Comparison of ENCODE assay signal across 23 cellular contexts in genomic region chr12:99282670-99283069, GRCh38.
A peak's percentile ranks its signal among the peaks of the same experiment; 100 is the strongest.
DNase-seq lines count a peak whose midpoint lies in the region; ATAC-seq, FAIRE-seq and TF ChIP-seq lines count a peak whose summit lies in the region.
"Had no signal": no experiment of that assay in that cellular context is flagged by ENCODE, and none has a peak within 500 bp of the region (broad histone marks: within the 10 kb centered on the region; RNA-seq: fewer than 3 reads in every experiment).

No MANE protein-coding gene starts in this region.

- no peaks in the 10 kb centered on the region for H3K36me3 ChIP-seq in GM12878 (ENCODE audit: control insufficient read depth in 2 of 2, insufficient read depth in 2 of 2, low read length in 1 of 2)
- H3K36me3 ChIP-seq in neuronal stem cell (replicated peaks in 1 of 2; ENCODE audit: control insufficient read depth in 2 of 2, insufficient read depth in 2 of 2, low read length in 2 of 2) = no peaks in the 10 kb centered on the region
- no peaks in the 10 kb centered on the region for H3K36me3 ChIP-seq in upper lobe of left lung
- H3K36me3 ChIP-seq: HAP-1, Peyer's patch, SJSA1 had no signal

- intact Hi-C loops in GM12878 (cut with micrococcal nuclease; ENCODE audit: unreplicated experiment) = no loop called here

- H3K4me1 ChIP-seq in GM12878 (ENCODE audit: control insufficient read depth, insufficient read depth, low read length) = no peaks in the 10 kb centered on the region
- H3K4me1 ChIP-seq in neuronal stem cell (ENCODE audit: control insufficient read depth in 2 of 2, insufficient read depth in 1 of 2, low read depth in 1 of 2, low read length in 2 of 2) = peaks cover 11 to 21% of the 10 kb centered on the region in 2 donors
- no peaks in the 10 kb centered on the region for H3K4me1 ChIP-seq in upper lobe of left lung
- H3K4me1 ChIP-seq: A549, Peyer's patch, SJSA1 had no signal

- no peak overlapping the region for H2AK5ac ChIP-seq in neuronal stem cell (ENCODE audit: low read depth, low read length)

- RAD21 ChIA-PET in GM12878 (lab: Charles Lee; ENCODE audit: unreplicated experiment) = interaction anchor here (1.2 to 1.4 kb wide), 2 partner anchors 13 to 239 kb away, joined by 3 read pairs; no protein-coding TSS in a partner anchor

- H3K9me3 ChIP-seq in GM12878 (replicated peaks; ENCODE audit: control insufficient read depth, insufficient read depth, low read length) (no peaks in the 10 kb centered on the region), neuronal stem cell (replicated peaks in 1 of 2; ENCODE audit: control insufficient read depth in 2 of 2, insufficient read depth in 1 of 2, low read depth in 1 of 2, low read length in 2 of 2) (no peaks in the 10 kb centered on the region), upper lobe of left lung (no peaks in the 10 kb centered on the region)
- H3K9me3 ChIP-seq: A549, HAP-1, Peyer's patch, SJSA1 had no signal

- no peak overlapping the region for H3K4me3 ChIP-seq in GM12878
- H3K4me3 ChIP-seq in neuronal stem cell (ENCODE audit: low read length in 2 of 2) = no peak overlapping the region
- H3K4me3 ChIP-seq in upper lobe of left lung = no peak overlapping the region
- H3K4me3 ChIP-seq: A549, GM23338, HAP-1, K562, Peyer's patch, SJSA1 had no signal

- H3K4ac ChIP-seq in neuronal stem cell (ENCODE audit: low read length) = no peak overlapping the region

- TF ChIP-seq EP300 in GM12878 (IDR thresholded peaks at IDR 0.05; ENCODE audit: borderline replicate concordance in 1 of 2, control insufficient read depth in 1 of 2, low read depth in 2 of 2, low read length in 2 of 2) (0 out of 4 replicates have a peak, but pooled peaks of 1 of the 2 experiments have one; percentile 17), upper lobe of left lung (IDR thresholded peaks at IDR 0.05) (no peak)

- peak; percentile 64 for DNase-seq in LHCN-M2 (ENCODE audit: low read depth)
- DNase-seq in GM12878 (ENCODE audit: low read depth, low spot score) = no peak
- no peak for DNase-seq in neuronal stem cell (ENCODE audit: low spot score)
- DNase-seq in upper lobe of left lung = no peak
- no peak for DNase-seq in effector CD4-positive, alpha-beta T cell
- DNase-seq: COR-L47; DMS 273 treated with DMSO at 0.1 percent for 48 hours; DMS79 treated with DMSO at 0.1 percent for 48 hours; MM.1S; NCI-H1105; NCI-H2029 treated with DMSO at 0.1 percent for 48 hours; NCI-H69; NK-92 treated with Interleukin-12 subunit alpha and Interleukin-12 subunit beta, amount 100 ng/mL, for 24 hours; Peyer's patch had no signal

- no peak overlapping the region for H2BK12ac ChIP-seq in neuronal stem cell (ENCODE audit: low read length)

- ATAC-seq in GM18511 (IDR thresholded peaks at IDR 0.05; ENCODE audit: unreplicated experiment) = peak; percentile 49
- peak; percentile 56 for ATAC-seq in GM12878
- no peak for ATAC-seq in GM21515 (IDR thresholded peaks at IDR 0.05; ENCODE audit: unreplicated experiment)
- ATAC-seq in upper lobe of left lung (ENCODE audit: low FRiP score in 2 of 2) = no peak
- ATAC-seq: A549, GM23338, HepG2, K562 had no signal

- H3K18ac ChIP-seq in neuronal stem cell (ENCODE audit: low read length) = no peak overlapping the region

- TF ChIP-seq POLR2A in GM12878 (IDR thresholded peaks at IDR 0.05; ENCODE audit: low read depth, low read length) = no peak
- TF ChIP-seq POLR2A in upper lobe of left lung (IDR thresholded peaks at IDR 0.05) = no peak

- CTCF ChIA-PET in GM12878 (lab: Yijun Ruan, JAX) = no interaction called here

- BruUV-seq in GM12878 (replicated peaks; lab: Mats Ljungman, UMichigan) = no TSS peak

- POLR2A ChIA-PET in GM12878 (lab: Charles Lee) = no interaction called here

- no peak overlapping the region for H2BK120ac ChIP-seq in neuronal stem cell (ENCODE audit: low read depth, low read length)

- H3K27ac ChIP-seq in GM12878 (ENCODE audit: control insufficient read depth, insufficient read depth) (no peak overlapping the region), neuronal stem cell (replicated peaks; ENCODE audit: low read length) (peak overlapping the region; percentile 65), upper lobe of left lung (no peak overlapping the region)
- H3K27ac ChIP-seq: A549, HL-60, Peyer's patch, SJSA1 had no signal

- H3K9ac ChIP-seq in GM12878 (ENCODE audit: control insufficient read depth, insufficient read depth, low read length) (no peak overlapping the region), neuronal stem cell (ENCODE audit: low read depth, low read length, poor library complexity) (no peak overlapping the region)

- no peak overlapping the region for H3K14ac ChIP-seq in neuronal stem cell (ENCODE audit: low read length)

- H3K4me2 ChIP-seq in GM12878 (ENCODE audit: control insufficient read depth, insufficient read depth) (0 out of 2 replicates have a peak overlapping the region, but pooled peaks have one; percentile 3), neuronal stem cell (ENCODE audit: insufficient read depth, low read length, poor library complexity, severe bottlenecking) (no peak overlapping the region)
- H3K4me2 ChIP-seq: A549, GM23338 had no signal

- 13% methylated on average over 4 of the region's 4 CpGs for WGBS in GM12878 (ENCODE audit: insufficient coverage, insufficient replicate concordance, low lambda C conversion rate, missing lambda C conversion rate)
- WGBS in neuronal stem cell (ENCODE audit: extremely low coverage in 2 of 2, insufficient read length in 2 of 2, insufficient replicate concordance in 1 of 2), 2 donors = no CpG with 5 or more reads among the region's 4 CpGs
- 68 to 77% methylated on average over 4 of the region's 4 CpGs for WGBS in upper lobe of left lung, 2 donors

- no peak overlapping the region for H2BK15ac ChIP-seq in neuronal stem cell (ENCODE audit: low read length)

- no peaks in the 10 kb centered on the region for H4K20me1 ChIP-seq in GM12878 (ENCODE audit: control insufficient read depth, insufficient read depth)

- no peak overlapping the region for H3K23ac ChIP-seq in neuronal stem cell (ENCODE audit: low read depth, low read length, poor library complexity)

- no peak for FAIRE-seq in GM12878 (lab: Jason Lieb, UNC)
- FAIRE-seq: A549, HepG2, K562 had no signal

- in situ Hi-C loops in GM12878 (cut with MboI) = no loop called here

- H3K27me3 ChIP-seq in GM12878 (replicated peaks in 1 of 2; ENCODE audit: control insufficient read depth in 2 of 2, insufficient read depth in 2 of 2, low read length in 1 of 2) (no peaks in the 10 kb centered on the region), neuronal stem cell (ENCODE audit: control insufficient read depth in 3 of 3, insufficient read depth in 3 of 3, low read depth in 1 of 3, low read length in 3 of 3) (no peaks in the 10 kb centered on the region), upper lobe of left lung (no peaks in the 10 kb centered on the region)
- H3K27me3 ChIP-seq: Peyer's patch, SJSA1 had no signal

- SMC1A ChIA-PET in GM12878 (lab: Charles Lee; ENCODE audit: uncharacterized antibody, unreplicated experiment) = no interaction called here

- H3K79me1 ChIP-seq in neuronal stem cell (ENCODE audit: low read depth, low read length) = no peaks in the 10 kb centered on the region

- TF ChIP-seq CTCF in GM12878 (IDR thresholded peaks at IDR 0.05 in 2 of 3, conservative IDR thresholded peaks at IDR 0.05 in 1 of 3; ENCODE audit: control insufficient read depth in 2 of 3, extremely low read depth in 1 of 3, insufficient read depth in 1 of 3, low read depth in 3 of 3, low read length in 3 of 3) (no peak), upper lobe of left lung (IDR thresholded peaks at IDR 0.05) (no peak)

- no peak overlapping the region for H4K8ac ChIP-seq in neuronal stem cell (ENCODE audit: low read depth, low read length)

- no peak overlapping the region for H4K91ac ChIP-seq in neuronal stem cell (ENCODE audit: low read depth, low read length, poor library complexity)

- no peaks in the 10 kb centered on the region for H3K79me2 ChIP-seq in GM12878 (ENCODE audit: control insufficient read depth, insufficient read depth, low read length)

- no peak overlapping the region for H2BK5ac ChIP-seq in neuronal stem cell (ENCODE audit: low read length)

- no peak for TF ChIP-seq RAD21 in GM12878 (IDR thresholded peaks at IDR 0.05; ENCODE audit: insufficient read depth, low read depth, low read length)

- no peak overlapping the region for H2AFZ ChIP-seq in GM12878 (ENCODE audit: control insufficient read depth, low read depth, low read length)
- peak overlapping the region; percentile 47 for H2AFZ ChIP-seq in neuronal stem cell (ENCODE audit: low read length)
- H2AFZ ChIP-seq: GM23338 had no signal

TF ChIP-seq in GM12878, 131 proteins besides CTCF, POLR2A, EP300 and RAD21 (continues in another document):
- TF ChIP-seq RUNX3 (IDR thresholded peaks at IDR 0.05; ENCODE audit: low read length) (0 out of 2 replicates have a peak, but pooled peaks have one; percentile 12), NR2F1 (conservative IDR thresholded peaks at IDR 0.05) (peak; percentile 83), CHD4 (IDR thresholded peaks at IDR 0.05) (no peak), BMI1 (IDR thresholded peaks at IDR 0.05; ENCODE audit: borderline replicate concordance) (no peak), IKZF2 (IDR thresholded peaks at IDR 0.05) (peak in 1 of 2 experiments; percentile 12; a peak in 1 of 4 replicates), ETV6 (conservative IDR thresholded peaks at IDR 0.05 in 1 of 2, IDR thresholded peaks at IDR 0.05 in 1 of 2; ENCODE audit: borderline replicate concordance in 1 of 2, low read depth in 1 of 2) (no peak), SKIL (IDR thresholded peaks at IDR 0.05; ENCODE audit: low read depth, poor library complexity, severe bottlenecking) (peak; percentile 47)

Comparison
In these comparisons a context has a peak if more than half of its experiments do, and no peak if none do; other contexts are left out.
1. ATAC-seq: peak in GM18511 (single experiment) and GM12878 (single experiment); none in GM21515 (single experiment) and upper lobe of left lung (0 of 2).